Comparison of ENCODE assay signal across 8 cellular contexts in genomic region chr6:3732345-3733141, GRCh38. TPM values are rescaled to one million over a fixed set of nuclear protein-coding genes. Genes with fewer than 3 reads are reported as not detected.
A peak's percentile ranks its signal among the peaks of the same experiment; 100 is the strongest.
DNase-seq lines count a peak whose midpoint lies in the region; ATAC-seq and TF ChIP-seq lines count a peak whose summit lies in the region.

No MANE protein-coding gene starts in this region.

- H3K4me1 ChIP-seq in ascending aorta = peaks cover 17 to 79% of the 10 kb centered on the region in 2 donors
- peaks cover 17% of the 10 kb centered on the region for H3K4me1 ChIP-seq in skeletal muscle satellite cell (ENCODE audit: control insufficient read depth, insufficient read depth, low read length)

- no peak overlapping the region for H3K9ac ChIP-seq in skeletal muscle satellite cell (ENCODE audit: low read depth, low read length)

- TF ChIP-seq CTCF in ascending aorta (IDR thresholded peaks at IDR 0.05) = peak; percentile 80 to 86 (median 82)

- DNase-seq in SIG-M5 treated with dmso at 0.1 percent for 504 hours (lab: John Stamatoyannopoulos, UW; ENCODE audit: unreplicated experiment) (peak; percentile 45), SIG-M5 (lab: John Stamatoyannopoulos, UW) (no peak), NCI-H1694 treated with DMSO at 0.1 percent for 48 hours (lab: John Stamatoyannopoulos, UW) (peak; percentile 25), T1000 (lab: John Stamatoyannopoulos, UW) (peak; percentile 57), ascending aorta (ENCODE audit: low spot score in 2 of 2) (peak in 1 of 2 donors; percentile 80), hippocampal formation (lab: John Stamatoyannopoulos, UW) (peak; percentile 55 to 72)

- H3K36me3 ChIP-seq in ascending aorta = peaks cover 84 to 93% of the 10 kb centered on the region in 2 donors
- H3K36me3 ChIP-seq in skeletal muscle satellite cell (ENCODE audit: insufficient read depth, low read length) = peaks cover 96% of the 10 kb centered on the region

- intact Hi-C loops in ascending aorta (cut with DNase I) = loop anchor here (1.0 to 10.0 kb wide), 4 partner anchors 275 to 618 kb away; partner anchors contain the start of genes BPHL and SLC22A23

- H3K9me3 ChIP-seq in ascending aorta (no peaks in the 10 kb centered on the region), skeletal muscle satellite cell (replicated peaks; ENCODE audit: low read length) (no peaks in the 10 kb centered on the region)

- H3K27ac ChIP-seq in ascending aorta = peak overlapping the region; percentile 28 to 48

- no peaks in the 10 kb centered on the region for H3K27me3 ChIP-seq in ascending aorta
- H3K27me3 ChIP-seq in skeletal muscle satellite cell (ENCODE audit: control insufficient read depth, insufficient read depth, low read length) = no peaks in the 10 kb centered on the region

- peak overlapping the region; percentile 22 for H3K4me2 ChIP-seq in skeletal muscle satellite cell (ENCODE audit: low read length)

- ATAC-seq in HG03460 (IDR thresholded peaks at IDR 0.05; ENCODE audit: unreplicated experiment) = no peak

- H3K4me3 ChIP-seq in ascending aorta (peak overlapping the region; percentile 18 to 38), skeletal muscle satellite cell (ENCODE audit: low read length) (no peak overlapping the region)

RNA-seq across cellular contexts. Expression of gene PXDC1, which starts 19.0 kb away (rescaled TPM):
- total RNA-seq in ascending aorta = 310 TPM
- 31.2 and 33.6 TPM in 2 replicates for total RNA-seq in skeletal muscle satellite cell (2012; rRNA removed)
